14 cellular contexts compared by ENCODE assay signal in the genomic region with DNA sequence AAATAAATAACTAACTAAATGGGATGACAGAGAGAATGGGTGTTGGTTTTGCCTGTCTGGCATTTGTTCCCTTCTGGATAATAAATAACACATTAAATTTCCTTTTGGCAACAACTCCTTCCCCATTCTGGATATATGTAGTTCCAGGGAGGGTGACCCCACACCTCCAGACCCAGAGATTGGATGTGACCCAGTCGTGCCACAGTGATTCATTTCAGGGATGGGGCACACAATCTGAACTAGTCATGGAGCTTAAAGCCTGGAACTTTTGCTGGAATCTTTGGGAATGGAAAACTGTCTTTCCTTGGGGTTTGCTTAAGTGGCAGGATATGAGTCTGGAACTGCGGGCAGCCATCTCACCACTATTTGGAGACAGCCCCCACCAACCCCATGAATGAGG. TPM values are rescaled to one million over a fixed set of nuclear protein-coding genes. Genes with fewer than 3 reads are reported as not detected.
DNase-seq lines count a peak whose midpoint lies in the region; ATAC-seq and TF ChIP-seq lines count a peak whose summit lies in the region.
"Had no signal": no experiment of that assay in that cellular context is flagged by ENCODE, and none has a peak within 500 bp of the region (broad histone marks: within the 10 kb centered on the region; RNA-seq: fewer than 3 reads in every experiment).

No MANE protein-coding gene starts in this region.

- H3K4me1 ChIP-seq in ascending aorta (peaks cover 34 to 91% of the 10 kb centered on the region in 2 donors), mesenchymal stem cell (ENCODE audit: control insufficient read depth, insufficient read depth, low read depth, low read length) (peaks cover 2% of the 10 kb centered on the region), tibial artery (peaks cover 0 to 100% (median 94%) of the 10 kb centered on the region in 4 donors), PC-9 (replicated peaks; ENCODE audit: insufficient read depth) (no peaks in the 10 kb centered on the region)
- H3K4me1 ChIP-seq: A549 had no signal

- no peaks in the 10 kb centered on the region for H3K27me3 Mint-ChIP-seq in activated T-cell treated with anti-CD3 and anti-CD28 coated beads, Interleukin-2, amount 50 U/mL, for 72 hours (ENCODE audit: low read depth)
- H3K27me3 Mint-ChIP-seq: activated CD8-positive, alpha-beta memory T cell treated with anti-CD3 and anti-CD28 coated beads, Interleukin-2, amount 10 ng/mL, durations not matched to agents 7 days and 5 days; naive B cell had no signal

- no peak overlapping the region for H2AK5ac ChIP-seq in mesenchymal stem cell (ENCODE audit: low read length, severe bottlenecking)

- peaks cover 11% of the 10 kb centered on the region for H3K79me1 ChIP-seq in mesenchymal stem cell (replicated peaks; ENCODE audit: low read length, poor library complexity, severe bottlenecking)

- 0 out of 2 replicates have a peak, but pooled peaks cover 3% of the 10 kb centered on the region for H4K20me1 ChIP-seq in PC-9 (ENCODE audit: insufficient read depth)

- H4K8ac ChIP-seq in mesenchymal stem cell (ENCODE audit: low read length): no peak overlapping the region

- no peak for DNase-seq in activated T-cell treated with anti-CD3 and anti-CD28 coated beads, Interleukin-2, amount 50 U/mL, for 72 hours
- no peak for DNase-seq in activated T-cell treated with anti-CD3 and anti-CD28 coated beads for 4 hours
- DNase-seq in ascending aorta (ENCODE audit: low spot score in 2 of 2): peak in 1 of 2 donors; percentile 64
- peak; percentile 54 for DNase-seq in mesenchymal stem cell
- DNase-seq in tibial artery: no peak
- DNase-seq in DMS 273 (lab: John Stamatoyannopoulos, UW; ENCODE audit: unreplicated experiment): no peak
- DNase-seq in PC-9: no peak
- no peak for DNase-seq in cerebellar nuclear complex (lab: John Stamatoyannopoulos, UW)
- DNase-seq: activated CD8-positive, alpha-beta memory T cell treated with anti-CD3 and anti-CD28 coated beads, Interleukin-2, amount 10 ng/mL, durations not matched to agents 7 days and 5 days; MM.1S; naive B cell; PC-3; T1000 had no signal

- H3K27ac Mint-ChIP-seq in activated T-cell treated with anti-CD3 and anti-CD28 coated beads, Interleukin-2, amount 50 U/mL, for 72 hours: peak overlapping the region; percentile 47
- H3K27ac Mint-ChIP-seq: activated CD8-positive, alpha-beta memory T cell treated with anti-CD3 and anti-CD28 coated beads, Interleukin-2, amount 10 ng/mL, durations not matched to agents 7 days and 5 days had no signal

- no peak overlapping the region for H2BK15ac ChIP-seq in mesenchymal stem cell (ENCODE audit: low read depth, poor library complexity, severe bottlenecking)

- peaks cover 87% of the 10 kb centered on the region for H3K4me1 Mint-ChIP-seq in activated T-cell treated with anti-CD3 and anti-CD28 coated beads, Interleukin-2, amount 50 U/mL, for 72 hours (ENCODE audit: low read depth)

- no peaks in the 10 kb centered on the region for H3K9me3 Mint-ChIP-seq in activated T-cell treated with anti-CD3 and anti-CD28 coated beads, Interleukin-2, amount 50 U/mL, for 72 hours
- H3K9me3 Mint-ChIP-seq: naive B cell had no signal

- no peaks in the 10 kb centered on the region for H3F3A ChIP-seq in PC-9 (ENCODE audit: insufficient read depth, low read depth)

- H3K4me2 ChIP-seq in mesenchymal stem cell (ENCODE audit: low read length, poor library complexity, severe bottlenecking) (no peak overlapping the region), PC-9 (no peak overlapping the region)
- H3K4me2 ChIP-seq: A549 had no signal

- no peak overlapping the region for H3K18ac ChIP-seq in mesenchymal stem cell (ENCODE audit: low read depth in 1 of 2, low read length in 2 of 2)

- no peak overlapping the region for H2BK5ac ChIP-seq in mesenchymal stem cell (ENCODE audit: low read depth, low read length, poor library complexity, severe bottlenecking)

- H3K9me3 ChIP-seq in ascending aorta: no peaks in the 10 kb centered on the region
- H3K9me3 ChIP-seq in mesenchymal stem cell (ENCODE audit: control insufficient read depth, low read length): no peaks in the 10 kb centered on the region
- H3K9me3 ChIP-seq in tibial artery: no peaks in the 10 kb centered on the region
- H3K9me3 ChIP-seq in PC-9 (ENCODE audit: insufficient read depth, low read depth): no peaks in the 10 kb centered on the region
- H3K9me3 ChIP-seq: A549 had no signal

- TF ChIP-seq CTCF in ascending aorta (IDR thresholded peaks at IDR 0.05) (no peak), tibial artery (IDR thresholded peaks at IDR 0.05) (no peak), PC-9 (conservative IDR thresholded peaks at IDR 0.05) (no peak)

- H3K4ac ChIP-seq in mesenchymal stem cell (ENCODE audit: low read depth in 1 of 2, low read length in 2 of 2): no peak overlapping the region

- H3K9me2 ChIP-seq in PC-9 (ENCODE audit: insufficient read depth): no peaks in the 10 kb centered on the region

- CTCF ChIA-PET in PC-9 (lab: Charles Lee): interaction anchor here (0.6 kb wide), 1 partner anchor 32 kb away, joined by 3 read pairs; no protein-coding TSS in a partner anchor

- no peak overlapping the region for H2BK12ac ChIP-seq in mesenchymal stem cell (ENCODE audit: low read length in 2 of 2)

- H3K27me3 ChIP-seq in ascending aorta: no peaks in the 10 kb centered on the region
- no peaks in the 10 kb centered on the region for H3K27me3 ChIP-seq in mesenchymal stem cell (ENCODE audit: control insufficient read depth in 1 of 2, insufficient read depth in 1 of 2, low read length in 2 of 2)
- no peaks in the 10 kb centered on the region for H3K27me3 ChIP-seq in tibial artery
- no peaks in the 10 kb centered on the region for H3K27me3 ChIP-seq in PC-9 (ENCODE audit: insufficient read depth, low read depth)

- intact Hi-C loops in ascending aorta (cut with DNase I): no loop called here
- intact Hi-C loops in tibial artery (cut with DNase I; ENCODE audit: low total_unique reads): loop anchor here (10.0 kb wide), 1 partner anchor 48 kb away; no protein-coding TSS in a partner anchor
- intact Hi-C loops in PC-9 (cut with micrococcal nuclease; ENCODE audit: unreplicated experiment): no loop called here

- H3K14ac ChIP-seq in mesenchymal stem cell (ENCODE audit: low read length in 2 of 2): no peak overlapping the region

- BruUV-seq in PC-9 (replicated peaks; lab: Mats Ljungman, UMichigan): no TSS peak

- H3K79me2 ChIP-seq in PC-9 (ENCODE audit: low read depth): no peaks in the 10 kb centered on the region

- H3K27ac ChIP-seq in ascending aorta (peak overlapping the region; percentile 57 to 69), mesenchymal stem cell (ENCODE audit: low read length, poor library complexity, severe bottlenecking) (no peak overlapping the region), tibial artery (peak overlapping the region; percentile 69), PC-9 (no peak overlapping the region)
- H3K27ac ChIP-seq: A549 had no signal

- ATAC-seq in activated T-cell treated with anti-CD3 and anti-CD28 coated beads, Interleukin-2, amount 50 U/mL, for 72 hours (replicated peaks in 1 of 2): no peak
- ATAC-seq: A549; activated CD8-positive, alpha-beta memory T cell treated with anti-CD3 and anti-CD28 coated beads, Interleukin-2, amount 10 ng/mL, durations not matched to agents 7 days and 5 days; PC-3 had no signal

- no peak overlapping the region for H4K91ac ChIP-seq in mesenchymal stem cell (ENCODE audit: low read length)

- H3K4me3 Mint-ChIP-seq in activated T-cell treated with anti-CD3 and anti-CD28 coated beads, Interleukin-2, amount 50 U/mL, for 72 hours: peak overlapping the region in 1 of 2 donors; percentile 6
- H3K4me3 Mint-ChIP-seq: activated CD8-positive, alpha-beta memory T cell treated with anti-CD3 and anti-CD28 coated beads, Interleukin-2, amount 10 ng/mL, durations not matched to agents 7 days and 5 days; naive B cell had no signal

- peak overlapping the region; percentile 41 for H3K9ac ChIP-seq in mesenchymal stem cell (ENCODE audit: low read length)

- H3K23ac ChIP-seq in mesenchymal stem cell (ENCODE audit: low read length in 2 of 2): no peak overlapping the region

- POLR2A ChIA-PET in PC-9 (lab: Charles Lee; ENCODE audit: unreplicated experiment): no interaction called here

- peak overlapping the region; percentile 11 to 92 for H3K4me3 ChIP-seq in ascending aorta
- peak overlapping the region in 1 of 2 experiments; percentile 0 for H3K4me3 ChIP-seq in mesenchymal stem cell (ENCODE audit: insufficient read depth in 1 of 2, low read depth in 1 of 2, low read length in 2 of 2)
- H3K4me3 ChIP-seq in tibial artery: peak overlapping the region; percentile 27 to 34
- H3K4me3 ChIP-seq in PC-9: no peak overlapping the region
- H3K4me3 ChIP-seq: A549 had no signal

- H2BK120ac ChIP-seq in mesenchymal stem cell (ENCODE audit: low read depth, low read length): no peak overlapping the region

- peaks cover 3 to 8% of the 10 kb centered on the region in 2 donors for H3K36me3 ChIP-seq in ascending aorta
- peaks cover 0 to 5% of the 10 kb centered on the region in 2 experiments for H3K36me3 ChIP-seq in mesenchymal stem cell (ENCODE audit: control insufficient read depth in 1 of 2, insufficient read depth in 2 of 2, low read depth in 1 of 2, low read length in 2 of 2)
- peaks cover 0 to 8% (median 5%) of the 10 kb centered on the region in 3 donors for H3K36me3 ChIP-seq in tibial artery
- no peaks in the 10 kb centered on the region for H3K36me3 ChIP-seq in PC-9 (ENCODE audit: low read depth)

- H2AFZ ChIP-seq in mesenchymal stem cell (ENCODE audit: low read depth, low read length): no peak overlapping the region
- H2AFZ ChIP-seq in PC-9: no peak overlapping the region

- 91% methylated on average over 2 of the region's 2 CpGs for WGBS in mesenchymal stem cell

- no peaks in the 10 kb centered on the region for H3K36me3 Mint-ChIP-seq in activated T-cell treated with anti-CD3 and anti-CD28 coated beads, Interleukin-2, amount 50 U/mL, for 72 hours (ENCODE audit: insufficient read depth in 2 of 2)
- H3K36me3 Mint-ChIP-seq: naive B cell had no signal

RNA-seq across cellular contexts. Expression of a gene that starts 11.3 kb away (rescaled TPM):
- 10 to 100 TPM; 27.5 to 35.4 TPM for total RNA-seq in activated T-cell treated with anti-CD3 and anti-CD28 coated beads, Interleukin-2, amount 50 U/mL, for 72 hours
- total RNA-seq in ascending aorta (98.7 TPM), PC-9 (2021) (7.0 and 9.2 TPM in 2 replicates)
- polyA plus RNA-seq in mesenchymal stem cell (2013, experiment 1 of 2): 31.5 TPM
- polyA plus RNA-seq in mesenchymal stem cell (2013, experiment 2 of 2): 32.5 TPM

Comparison
In these comparisons a context has a peak if more than half of its experiments do, and no peak if none do; other contexts are left out.
1. H3K27ac ChIP-seq: peak in ascending aorta (2 of 2) and tibial artery (2 of 2); none in mesenchymal stem cell (single experiment) and PC-9 (single experiment).